9 cellular contexts compared by ENCODE assay signal in the genomic region with DNA sequence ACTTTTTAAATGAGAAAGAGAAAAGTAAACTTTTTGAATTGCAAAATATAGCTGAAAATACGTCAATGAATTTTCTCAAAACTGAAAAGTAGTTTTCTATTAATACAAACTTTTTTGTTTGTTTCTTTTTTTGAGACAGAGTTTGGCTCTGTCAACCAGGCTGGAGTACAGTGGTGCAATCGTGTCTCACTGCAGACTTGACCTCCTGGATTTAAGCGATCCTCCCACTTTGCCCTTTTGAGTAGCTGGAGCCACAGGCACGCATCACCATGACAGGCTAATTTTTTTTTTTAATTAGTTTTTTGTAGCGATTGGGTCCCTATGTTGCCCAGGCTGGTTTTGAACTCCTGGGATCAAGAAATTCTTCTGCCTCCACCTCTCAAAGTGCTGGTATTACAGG.
"Had no signal": no experiment of that assay in that cellular context is flagged by ENCODE, and none has a peak within 500 bp of the region (broad histone marks: within the 10 kb centered on the region; RNA-seq: fewer than 3 reads in every experiment).

No MANE protein-coding gene starts in this region.

- H3K9me3 ChIP-seq: HAP-1 had no signal

- H3K4me1 ChIP-seq: HAP-1 had no signal

- H3K36me3 ChIP-seq: HAP-1 had no signal

- ATAC-seq: HCT116, K562 had no signal

- DNase-seq: GM23248, GOT3, H7, HFFc6, IMR-90 had no signal

- H3K27ac ChIP-seq: GM23248, HL-60 had no signal

- H3K4me3 ChIP-seq: GM23248, HAP-1, K562 had no signal
